8 cellular contexts compared by ENCODE assay signal in the genomic region with DNA sequence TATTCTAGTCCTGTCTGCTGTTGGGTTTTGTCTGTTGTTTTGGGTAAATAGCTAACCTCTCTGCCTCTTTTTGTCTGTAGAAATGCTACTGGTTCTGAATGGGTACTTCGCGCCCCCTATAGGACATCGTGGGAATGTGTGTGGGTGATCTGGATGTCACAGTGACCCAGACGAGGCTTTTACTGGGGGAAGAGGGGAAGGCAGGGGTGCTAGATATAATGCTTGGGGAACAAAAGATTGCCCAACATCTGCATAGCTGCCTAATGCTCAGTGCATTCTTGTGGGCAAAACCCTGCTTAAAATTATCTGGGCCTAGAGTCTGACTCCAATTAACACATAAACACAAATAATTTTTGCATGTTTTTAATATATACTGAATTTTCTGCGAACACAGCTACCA. TPM values are rescaled to one million over a fixed set of nuclear protein-coding genes. Genes with fewer than 3 reads are reported as not detected.
DNase-seq lines count a peak whose midpoint lies in the region; ATAC-seq lines count a peak whose summit lies in the region.

No MANE protein-coding gene starts in this region.

- DNase-seq in COR-L47 (lab: John Stamatoyannopoulos, UW), result peak; percentile 66
- DNase-seq in M059J (ENCODE audit: low read depth), result peak; percentile 83
- peak; percentile 58 for DNase-seq in SK-N-DZ (ENCODE audit: low spot score)
- DNase-seq in activated gamma-delta T cell treated with anti-CD3 and anti-CD28 coated beads, Interleukin-2, amount 50 U/mL, for 16 hours (ENCODE audit: low read depth), result peak; percentile 61
- DNase-seq in head of caudate nucleus, result peak in 39 of 42 donors; percentile 31 to 82 (median 57)
- DNase-seq in sciatic nerve (ENCODE audit: low spot score), result peak; percentile 76

- intact Hi-C loops in head of caudate nucleus (cut with DNase I), result no loop called here
- intact Hi-C loops in sciatic nerve (cut with DNase I), result no loop called here

- ATAC-seq in GM21576 (IDR thresholded peaks at IDR 0.05; ENCODE audit: unreplicated experiment) (peak; percentile 31), sciatic nerve (peak; percentile 27), GM18870 (IDR thresholded peaks at IDR 0.05; ENCODE audit: unreplicated experiment) (no peak)

RNA-seq across cellular contexts. Expression of a gene that starts 57.7 kb away (rescaled TPM):
- total RNA-seq in M059J (2014; rRNA removed; shearing (Covaris generic)), result 27.9 and 34.0 TPM in 2 replicates
- 9.9 and 20.0 TPM in 2 replicates for polyA plus RNA-seq in SK-N-DZ (2014; cell fraction: cytosol; rRNA removed)
- polyA plus RNA-seq in SK-N-DZ (2014; cell fraction: nucleus; rRNA removed), result 19.1 and 20.9 TPM in 2 replicates
- 25.6 TPM for total RNA-seq in sciatic nerve
